In the genomic region with DNA sequence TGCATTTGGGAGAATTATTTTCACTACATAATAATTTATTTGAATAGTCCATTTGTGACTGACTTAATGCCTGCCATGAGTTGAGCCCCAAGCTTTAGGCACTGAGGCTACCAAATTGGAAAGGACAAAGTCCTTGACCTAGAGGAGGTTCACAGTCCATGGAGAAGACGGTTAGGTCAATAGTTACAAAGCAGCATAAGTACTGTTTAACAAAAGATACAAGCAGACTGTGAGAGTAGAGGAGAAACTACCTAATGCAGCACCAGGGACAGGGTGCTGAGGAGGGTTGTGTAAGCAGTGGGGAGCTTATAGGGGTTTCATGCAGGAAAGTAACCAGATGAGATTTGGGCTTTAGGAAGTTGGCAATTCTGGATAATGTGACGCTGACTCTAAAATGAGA, we compare ENCODE assay signal across 1 cellular context.
TF ChIP-seq lines count a peak whose summit lies in the region.

No MANE protein-coding gene starts in this region.

TF ChIP-seq in HepG2, 621 proteins besides CTCF, POLR2A, EP300 and RAD21 (continued from another document and continues in another):
- TF ChIP-seq ZNF598 (CRISPR knock-in tag; IDR thresholded peaks at IDR 0.05; ENCODE audit: borderline replicate concordance) (no peak), ZMYM2 (CRISPR knock-in tag; IDR thresholded peaks at IDR 0.05) (peak; percentile 80), ETV5 (CRISPR knock-in tag; IDR thresholded peaks at IDR 0.05; ENCODE audit: borderline replicate concordance) (no peak), ZNF441 (CRISPR knock-in tag; IDR thresholded peaks at IDR 0.05; ENCODE audit: borderline replicate concordance) (no peak), ZFP62 (CRISPR knock-in tag; IDR thresholded peaks at IDR 0.05) (no peak), ZNF792 (CRISPR knock-in tag; IDR thresholded peaks at IDR 0.05) (no peak), PPARG (CRISPR knock-in tag; conservative IDR thresholded peaks at IDR 0.05) (peak; percentile 52; the same call in 1 of the 2 replicates), ZBTB38 (CRISPR knock-in tag; IDR thresholded peaks at IDR 0.05) (no peak), NR3C1 (CRISPR knock-in tag; IDR thresholded peaks at IDR 0.05) (no peak), ZNF577 (CRISPR knock-in tag; IDR thresholded peaks at IDR 0.05; ENCODE audit: borderline replicate concordance, low read depth) (no peak), MED1 (CRISPR knock-in tag; IDR thresholded peaks at IDR 0.05) (peak; percentile 68), XBP1 (CRISPR knock-in tag; IDR thresholded peaks at IDR 0.05) (no peak), SKI (IDR thresholded peaks at IDR 0.05; ENCODE audit: partially characterized antibody) (no peak), PAF1 (CRISPR knock-in tag; IDR thresholded peaks at IDR 0.05) (no peak), GATAD2A (CRISPR knock-in tag; IDR thresholded peaks at IDR 0.05) (peak; percentile 86), ZNF841 (CRISPR knock-in tag; IDR thresholded peaks at IDR 0.05; ENCODE audit: borderline replicate concordance) (no peak), NCOA2 (CRISPR knock-in tag; IDR thresholded peaks at IDR 0.05) (peak; percentile 61), ZNF644 (CRISPR knock-in tag; IDR thresholded peaks at IDR 0.05; ENCODE audit: low read depth) (peak; percentile 80; the same call in 1 of the 2 replicates), SOX5 (CRISPR knock-in tag; IDR thresholded peaks at IDR 0.05; ENCODE audit: borderline replicate concordance) (peak; percentile 81), ZNF34 (CRISPR knock-in tag; IDR thresholded peaks at IDR 0.05; ENCODE audit: borderline replicate concordance) (no peak), MIER2 (CRISPR knock-in tag; IDR thresholded peaks at IDR 0.05) (peak; percentile 91), SOX13 (IDR thresholded peaks at IDR 0.05) (no peak), SOX13 (CRISPR knock-in tag; conservative IDR thresholded peaks at IDR 0.05 in 1 of 2, IDR thresholded peaks at IDR 0.05 in 1 of 2) (peak in 1 of 2 experiments; percentile 76; a peak in 2 of 4 replicates), PAX8 (CRISPR knock-in tag; IDR thresholded peaks at IDR 0.05; ENCODE audit: borderline replicate concordance) (no peak), NCOR1 (IDR thresholded peaks at IDR 0.05; ENCODE audit: borderline replicate concordance, low read length) (peak; percentile 71; the same call in 1 of the 2 replicates), CCAR2 (optimal IDR thresholded peaks at IDR 0.05; ENCODE audit: low read depth, low read length) (no peak), FOXM1 (CRISPR knock-in tag; IDR thresholded peaks at IDR 0.05) (no peak), REL (CRISPR knock-in tag; conservative IDR thresholded peaks at IDR 0.05) (no peak), KLF6 (CRISPR knock-in tag; IDR thresholded peaks at IDR 0.05) (0 out of 2 replicates have a peak, but pooled peaks have one; percentile 46), ZNF746 (CRISPR knock-in tag; IDR thresholded peaks at IDR 0.05) (no peak), HES4 (CRISPR knock-in tag; IDR thresholded peaks at IDR 0.05; ENCODE audit: borderline replicate concordance) (no peak), TP53 (CRISPR knock-in tag; conservative IDR thresholded peaks at IDR 0.05) (no peak), ZNF558 (CRISPR knock-in tag; IDR thresholded peaks at IDR 0.05; ENCODE audit: borderline replicate concordance) (no peak), EEA1 (CRISPR knock-in tag; IDR thresholded peaks at IDR 0.05; ENCODE audit: borderline replicate concordance) (no peak), ZKSCAN1 (IDR thresholded peaks at IDR 0.05; ENCODE audit: low read length) (no peak), ZNF556 (CRISPR knock-in tag; IDR thresholded peaks at IDR 0.05; ENCODE audit: borderline replicate concordance) (no peak), SAP130 (CRISPR knock-in tag; IDR thresholded peaks at IDR 0.05; ENCODE audit: low read depth) (peak; percentile 63; the same call in 1 of the 2 replicates), ZC3H4 (CRISPR knock-in tag; IDR thresholded peaks at IDR 0.05; ENCODE audit: borderline replicate concordance) (no peak), ZNF232 (CRISPR knock-in tag; IDR thresholded peaks at IDR 0.05; ENCODE audit: borderline replicate concordance) (no peak)
- TF ChIP-seq, protein P1, sequence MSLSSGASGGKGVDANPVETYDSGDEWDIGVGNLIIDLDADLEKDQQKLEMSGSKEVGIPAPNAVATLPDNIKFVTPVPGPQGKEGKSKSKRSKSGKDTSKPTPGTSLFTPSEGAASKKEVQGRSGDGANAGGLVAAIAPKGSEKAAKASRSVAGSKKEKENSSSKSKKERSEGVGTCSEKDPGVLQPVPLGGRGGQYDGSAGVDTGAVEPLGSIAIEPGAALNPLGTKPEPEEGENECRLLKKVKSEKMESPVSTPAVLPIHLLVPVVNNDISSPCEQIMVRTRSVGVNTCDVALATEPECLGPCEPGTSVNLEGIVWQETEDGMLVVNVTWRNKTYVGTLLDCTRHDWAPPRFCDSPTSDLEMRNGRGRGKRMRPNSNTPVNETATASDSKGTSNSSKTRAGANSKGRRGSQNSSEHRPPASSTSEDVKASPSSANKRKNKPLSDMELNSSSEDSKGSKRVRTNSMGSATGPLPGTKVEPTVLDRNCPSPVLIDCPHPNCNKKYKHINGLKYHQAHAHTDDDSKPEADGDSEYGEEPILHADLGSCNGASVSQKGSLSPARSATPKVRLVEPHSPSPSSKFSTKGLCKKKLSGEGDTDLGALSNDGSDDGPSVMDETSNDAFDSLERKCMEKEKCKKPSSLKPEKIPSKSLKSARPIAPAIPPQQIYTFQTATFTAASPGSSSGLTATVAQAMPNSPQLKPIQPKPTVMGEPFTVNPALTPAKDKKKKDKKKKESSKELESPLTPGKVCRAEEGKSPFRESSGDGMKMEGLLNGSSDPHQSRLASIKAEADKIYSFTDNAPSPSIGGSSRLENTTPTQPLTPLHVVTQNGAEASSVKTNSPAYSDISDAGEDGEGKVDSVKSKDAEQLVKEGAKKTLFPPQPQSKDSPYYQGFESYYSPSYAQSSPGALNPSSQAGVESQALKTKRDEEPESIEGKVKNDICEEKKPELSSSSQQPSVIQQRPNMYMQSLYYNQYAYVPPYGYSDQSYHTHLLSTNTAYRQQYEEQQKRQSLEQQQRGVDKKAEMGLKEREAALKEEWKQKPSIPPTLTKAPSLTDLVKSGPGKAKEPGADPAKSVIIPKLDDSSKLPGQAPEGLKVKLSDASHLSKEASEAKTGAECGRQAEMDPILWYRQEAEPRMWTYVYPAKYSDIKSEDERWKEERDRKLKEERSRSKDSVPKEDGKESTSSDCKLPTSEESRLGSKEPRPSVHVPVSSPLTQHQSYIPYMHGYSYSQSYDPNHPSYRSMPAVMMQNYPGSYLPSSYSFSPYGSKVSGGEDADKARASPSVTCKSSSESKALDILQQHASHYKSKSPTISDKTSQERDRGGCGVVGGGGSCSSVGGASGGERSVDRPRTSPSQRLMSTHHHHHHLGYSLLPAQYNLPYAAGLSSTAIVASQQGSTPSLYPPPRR (CRISPR knock-in tag; IDR thresholded peaks at IDR 0.05; ENCODE audit: borderline replicate concordance): no peak
- TF ChIP-seq, protein P2, sequence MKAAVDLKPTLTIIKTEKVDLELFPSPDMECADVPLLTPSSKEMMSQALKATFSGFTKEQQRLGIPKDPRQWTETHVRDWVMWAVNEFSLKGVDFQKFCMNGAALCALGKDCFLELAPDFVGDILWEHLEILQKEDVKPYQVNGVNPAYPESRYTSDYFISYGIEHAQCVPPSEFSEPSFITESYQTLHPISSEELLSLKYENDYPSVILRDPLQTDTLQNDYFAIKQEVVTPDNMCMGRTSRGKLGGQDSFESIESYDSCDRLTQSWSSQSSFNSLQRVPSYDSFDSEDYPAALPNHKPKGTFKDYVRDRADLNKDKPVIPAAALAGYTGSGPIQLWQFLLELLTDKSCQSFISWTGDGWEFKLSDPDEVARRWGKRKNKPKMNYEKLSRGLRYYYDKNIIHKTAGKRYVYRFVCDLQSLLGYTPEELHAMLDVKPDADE (CRISPR knock-in tag; IDR thresholded peaks at IDR 0.05): no peak
- TF ChIP-seq, protein P3, sequence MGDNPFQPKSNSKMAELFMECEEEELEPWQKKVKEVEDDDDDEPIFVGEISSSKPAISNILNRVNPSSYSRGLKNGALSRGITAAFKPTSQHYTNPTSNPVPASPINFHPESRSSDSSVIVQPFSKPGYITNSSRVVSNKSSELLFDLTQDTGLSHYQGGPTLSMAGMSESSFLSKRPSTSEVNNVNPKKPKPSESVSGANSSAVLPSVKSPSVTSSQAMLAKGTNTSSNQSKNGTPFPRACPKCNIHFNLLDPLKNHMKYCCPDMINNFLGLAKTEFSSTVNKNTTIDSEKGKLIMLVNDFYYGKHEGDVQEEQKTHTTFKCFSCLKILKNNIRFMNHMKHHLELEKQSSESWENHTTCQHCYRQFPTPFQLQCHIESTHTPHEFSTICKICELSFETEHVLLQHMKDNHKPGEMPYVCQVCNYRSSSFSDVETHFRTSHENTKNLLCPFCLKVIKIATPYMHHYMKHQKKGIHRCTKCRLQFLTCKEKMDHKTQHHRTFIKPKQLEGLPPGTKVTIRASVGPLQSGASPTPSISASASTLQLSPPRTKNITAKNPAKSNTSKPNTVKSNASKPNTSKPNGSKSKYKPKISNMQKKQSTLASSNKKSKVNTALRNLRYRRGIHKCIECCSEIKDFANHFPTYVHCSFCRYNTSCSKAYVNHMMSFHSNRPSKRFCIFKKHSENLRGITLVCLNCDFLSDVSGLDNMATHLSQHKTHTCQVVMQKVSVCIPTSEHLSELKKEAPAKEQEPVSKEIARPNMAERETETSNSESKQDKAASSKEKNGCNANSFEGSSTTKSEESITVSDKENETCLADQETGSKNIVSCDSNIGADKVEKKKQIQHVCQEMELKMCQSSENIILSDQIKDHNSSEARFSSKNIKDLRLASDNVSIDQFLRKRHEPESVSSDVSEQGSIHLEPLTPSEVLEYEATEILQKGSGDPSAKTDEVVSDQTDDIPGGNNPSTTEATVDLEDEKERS (CRISPR knock-in tag; IDR thresholded peaks at IDR 0.05): no peak
- TF ChIP-seq, protein P4, sequence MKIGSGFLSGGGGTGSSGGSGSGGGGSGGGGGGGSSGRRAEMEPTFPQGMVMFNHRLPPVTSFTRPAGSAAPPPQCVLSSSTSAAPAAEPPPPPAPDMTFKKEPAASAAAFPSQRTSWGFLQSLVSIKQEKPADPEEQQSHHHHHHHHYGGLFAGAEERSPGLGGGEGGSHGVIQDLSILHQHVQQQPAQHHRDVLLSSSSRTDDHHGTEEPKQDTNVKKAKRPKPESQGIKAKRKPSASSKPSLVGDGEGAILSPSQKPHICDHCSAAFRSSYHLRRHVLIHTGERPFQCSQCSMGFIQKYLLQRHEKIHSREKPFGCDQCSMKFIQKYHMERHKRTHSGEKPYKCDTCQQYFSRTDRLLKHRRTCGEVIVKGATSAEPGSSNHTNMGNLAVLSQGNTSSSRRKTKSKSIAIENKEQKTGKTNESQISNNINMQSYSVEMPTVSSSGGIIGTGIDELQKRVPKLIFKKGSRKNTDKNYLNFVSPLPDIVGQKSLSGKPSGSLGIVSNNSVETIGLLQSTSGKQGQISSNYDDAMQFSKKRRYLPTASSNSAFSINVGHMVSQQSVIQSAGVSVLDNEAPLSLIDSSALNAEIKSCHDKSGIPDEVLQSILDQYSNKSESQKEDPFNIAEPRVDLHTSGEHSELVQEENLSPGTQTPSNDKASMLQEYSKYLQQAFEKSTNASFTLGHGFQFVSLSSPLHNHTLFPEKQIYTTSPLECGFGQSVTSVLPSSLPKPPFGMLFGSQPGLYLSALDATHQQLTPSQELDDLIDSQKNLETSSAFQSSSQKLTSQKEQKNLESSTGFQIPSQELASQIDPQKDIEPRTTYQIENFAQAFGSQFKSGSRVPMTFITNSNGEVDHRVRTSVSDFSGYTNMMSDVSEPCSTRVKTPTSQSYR (CRISPR knock-in tag; IDR thresholded peaks at IDR 0.05; ENCODE audit: borderline replicate concordance): no peak
- TF ChIP-seq, protein P5, sequence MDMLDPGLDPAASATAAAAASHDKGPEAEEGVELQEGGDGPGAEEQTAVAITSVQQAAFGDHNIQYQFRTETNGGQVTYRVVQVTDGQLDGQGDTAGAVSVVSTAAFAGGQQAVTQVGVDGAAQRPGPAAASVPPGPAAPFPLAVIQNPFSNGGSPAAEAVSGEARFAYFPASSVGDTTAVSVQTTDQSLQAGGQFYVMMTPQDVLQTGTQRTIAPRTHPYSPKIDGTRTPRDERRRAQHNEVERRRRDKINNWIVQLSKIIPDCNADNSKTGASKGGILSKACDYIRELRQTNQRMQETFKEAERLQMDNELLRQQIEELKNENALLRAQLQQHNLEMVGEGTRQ (IDR thresholded peaks at IDR 0.05; ENCODE audit: low read depth, low read length): no peak
- TF ChIP-seq, protein P5 (CRISPR knock-in tag; IDR thresholded peaks at IDR 0.05; ENCODE audit: borderline replicate concordance): no peak
- TF ChIP-seq, protein P6, sequence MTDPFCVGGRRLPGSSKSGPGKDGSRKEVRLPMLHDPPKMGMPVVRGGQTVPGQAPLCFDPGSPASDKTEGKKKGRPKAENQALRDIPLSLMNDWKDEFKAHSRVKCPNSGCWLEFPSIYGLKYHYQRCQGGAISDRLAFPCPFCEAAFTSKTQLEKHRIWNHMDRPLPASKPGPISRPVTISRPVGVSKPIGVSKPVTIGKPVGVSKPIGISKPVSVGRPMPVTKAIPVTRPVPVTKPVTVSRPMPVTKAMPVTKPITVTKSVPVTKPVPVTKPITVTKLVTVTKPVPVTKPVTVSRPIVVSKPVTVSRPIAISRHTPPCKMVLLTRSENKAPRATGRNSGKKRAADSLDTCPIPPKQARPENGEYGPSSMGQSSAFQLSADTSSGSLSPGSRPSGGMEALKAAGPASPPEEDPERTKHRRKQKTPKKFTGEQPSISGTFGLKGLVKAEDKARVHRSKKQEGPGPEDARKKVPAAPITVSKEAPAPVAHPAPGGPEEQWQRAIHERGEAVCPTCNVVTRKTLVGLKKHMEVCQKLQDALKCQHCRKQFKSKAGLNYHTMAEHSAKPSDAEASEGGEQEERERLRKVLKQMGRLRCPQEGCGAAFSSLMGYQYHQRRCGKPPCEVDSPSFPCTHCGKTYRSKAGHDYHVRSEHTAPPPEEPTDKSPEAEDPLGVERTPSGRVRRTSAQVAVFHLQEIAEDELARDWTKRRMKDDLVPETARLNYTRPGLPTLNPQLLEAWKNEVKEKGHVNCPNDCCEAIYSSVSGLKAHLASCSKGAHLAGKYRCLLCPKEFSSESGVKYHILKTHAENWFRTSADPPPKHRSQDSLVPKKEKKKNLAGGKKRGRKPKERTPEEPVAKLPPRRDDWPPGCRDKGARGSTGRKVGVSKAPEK (CRISPR knock-in tag; IDR thresholded peaks at IDR 0.05; ENCODE audit: borderline replicate concordance): no peak
- TF ChIP-seq, protein P7, sequence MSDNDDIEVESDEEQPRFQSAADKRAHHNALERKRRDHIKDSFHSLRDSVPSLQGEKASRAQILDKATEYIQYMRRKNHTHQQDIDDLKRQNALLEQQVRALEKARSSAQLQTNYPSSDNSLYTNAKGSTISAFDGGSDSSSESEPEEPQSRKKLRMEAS (IDR thresholded peaks at IDR 0.05): no peak
- TF ChIP-seq, protein P8, sequence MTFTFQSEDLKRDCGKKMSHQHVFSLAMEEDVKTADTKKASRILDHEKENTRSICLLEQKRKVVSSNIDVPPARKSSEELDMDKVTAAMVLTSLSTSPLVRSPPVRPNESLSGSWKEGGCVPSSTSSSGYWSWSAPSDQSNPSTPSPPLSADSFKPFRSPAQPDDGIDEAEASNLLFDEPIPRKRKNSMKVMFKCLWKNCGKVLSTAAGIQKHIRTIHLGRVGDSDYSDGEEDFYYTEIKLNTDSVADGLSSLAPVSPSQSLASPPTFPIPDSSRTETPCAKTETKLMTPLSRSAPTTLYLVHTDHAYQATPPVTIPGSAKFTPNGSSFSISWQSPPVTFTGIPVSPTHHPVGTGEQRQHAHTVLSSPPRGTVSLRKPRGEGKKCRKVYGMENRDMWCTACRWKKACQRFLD (CRISPR knock-in tag; IDR thresholded peaks at IDR 0.05; ENCODE audit: borderline replicate concordance): no peak
